In genomic region chr9:89603629-89604462, GRCh38 we compare ENCODE assay signal across 8 cellular contexts. TPM values are rescaled to one million over a fixed set of nuclear protein-coding genes. Genes with fewer than 3 reads are reported as not detected.
DNase-seq lines count a peak whose midpoint lies in the region; ATAC-seq, FAIRE-seq and TF ChIP-seq lines count a peak whose summit lies in the region.
"Had no signal": no experiment of that assay in that cellular context is flagged by ENCODE, and none has a peak within 500 bp of the region (broad histone marks: within the 10 kb centered on the region; RNA-seq: fewer than 3 reads in every experiment).

No MANE protein-coding gene starts in this region.

- peak overlapping the region; percentile 20 for H2AFZ ChIP-seq in endothelial cell of umbilical vein (ENCODE audit: low read depth, low read length)

- peak; percentile 8 for ATAC-seq in stimulated activated naive CD8-positive, alpha-beta T cell treated with anti-CD3 and anti-CD28 coated beads, Interleukin-15, amount 100 ng/mL, for 72 hours
- ATAC-seq in GM21717 (IDR thresholded peaks at IDR 0.05; ENCODE audit: unreplicated experiment): no peak

- H3K27me3 Mint-ChIP-seq in activated CD4-positive, alpha-beta memory T cell treated with anti-CD3 and anti-CD28 coated beads for 36 hours: no peaks in the 10 kb centered on the region
- H3K27me3 Mint-ChIP-seq in stimulated activated naive CD8-positive, alpha-beta T cell treated with anti-CD3 and anti-CD28 coated beads, Interleukin-15, amount 100 ng/mL, for 72 hours: peaks cover 17% of the 10 kb centered on the region

- peaks cover 34% of the 10 kb centered on the region for H3K4me1 ChIP-seq in endothelial cell of umbilical vein (ENCODE audit: control insufficient read depth, extremely low read depth, insufficient read depth, low read length)

- H3K9me3 Mint-ChIP-seq in activated CD4-positive, alpha-beta memory T cell treated with anti-CD3 and anti-CD28 coated beads for 36 hours: no peaks in the 10 kb centered on the region
- H3K9me3 Mint-ChIP-seq in stimulated activated naive CD8-positive, alpha-beta T cell treated with anti-CD3 and anti-CD28 coated beads, Interleukin-15, amount 100 ng/mL, for 72 hours: no peaks in the 10 kb centered on the region

- DNase-seq in GM18507 (ENCODE audit: extremely low spot score, insufficient read length, low read depth): no peak
- DNase-seq in NCI-H2171 treated with DMSO at 0.1 percent for 48 hours (lab: John Stamatoyannopoulos, UW): peak; percentile 89
- peak; percentile 65 for DNase-seq in activated CD4-positive, alpha-beta memory T cell treated with anti-CD3 and anti-CD28 coated beads for 36 hours
- DNase-seq in endothelial cell of umbilical vein (ENCODE audit: low read depth, low spot score): peak; percentile 32
- peak; percentile 70 for DNase-seq in midbrain (lab: John Stamatoyannopoulos, UW)
- DNase-seq in stimulated activated naive CD8-positive, alpha-beta T cell treated with anti-CD3 and anti-CD28 coated beads, Interleukin-15, amount 100 ng/mL, for 72 hours: peak; percentile 50 to 57

- peak overlapping the region; percentile 56 for H3K4me2 ChIP-seq in endothelial cell of umbilical vein (ENCODE audit: insufficient read depth, low read length)

- H3K36me3 Mint-ChIP-seq in activated CD4-positive, alpha-beta memory T cell treated with anti-CD3 and anti-CD28 coated beads for 36 hours: peaks cover 3% of the 10 kb centered on the region

- CTCF ChIA-PET in activated CD4-positive, alpha-beta memory T cell treated with anti-CD3 and anti-CD28 coated beads for 36 hours (lab: Charles Lee): interaction anchor here (0.6 to 6.2 kb wide), 30 partner anchors 9 to 1044 kb away, joined by 3 to 258 read pairs (median 5); no protein-coding TSS in a partner anchor
- CTCF ChIA-PET in endothelial cell of umbilical vein (lab: Charles Lee): interaction anchor here (0.6 to 8.1 kb wide), 32 partner anchors 9 to 1268 kb away, joined by 3 to 373 read pairs (median 6); no protein-coding TSS in a partner anchor

- no peak overlapping the region for H3K9ac ChIP-seq in endothelial cell of umbilical vein (replicated peaks; ENCODE audit: extremely low read depth, insufficient read depth, low read length)

- TF ChIP-seq POLR2A in endothelial cell of umbilical vein (IDR thresholded peaks at IDR 0.05; ENCODE audit: low read depth, low read length): no peak

- dilution Hi-C loops in endothelial cell of umbilical vein (cut with MboI; ENCODE audit: extremely low pct_ligation_motif_present, low sequenced_read_pairs): no loop called here

- H3K4me1 Mint-ChIP-seq in activated CD4-positive, alpha-beta memory T cell treated with anti-CD3 and anti-CD28 coated beads for 36 hours (ENCODE audit: low read depth): peaks cover 28% of the 10 kb centered on the region
- H3K4me1 Mint-ChIP-seq in stimulated activated naive CD8-positive, alpha-beta T cell treated with anti-CD3 and anti-CD28 coated beads, Interleukin-15, amount 100 ng/mL, for 72 hours: peaks cover 44% of the 10 kb centered on the region

- intact Hi-C loops in activated CD4-positive, alpha-beta memory T cell treated with anti-CD3 and anti-CD28 coated beads for 36 hours (cut with micrococcal nuclease): loop anchor here (1.0 to 10.0 kb wide), 10 partner anchors 97 to 1153 kb away; no protein-coding TSS in a partner anchor
- intact Hi-C loops in endothelial cell of umbilical vein (cut with micrococcal nuclease): loop anchor here (1.0 to 2.0 kb wide), 7 partner anchors 59 to 1267 kb away; no protein-coding TSS in a partner anchor

- no peaks in the 10 kb centered on the region for H4K20me1 ChIP-seq in endothelial cell of umbilical vein (replicated peaks; ENCODE audit: control insufficient read depth, extremely low read depth, insufficient read depth, low read length)

- no peak overlapping the region for H3K27ac ChIP-seq in endothelial cell of umbilical vein (ENCODE audit: insufficient read depth, low read depth, low read length)

- BruUV-seq in endothelial cell of umbilical vein (replicated peaks; lab: Mats Ljungman, UMichigan): no TSS peak

- H3K36me3 ChIP-seq in endothelial cell of umbilical vein (ENCODE audit: control insufficient read depth in 2 of 2, extremely low read depth in 1 of 2, insufficient read depth in 2 of 2, low read length in 2 of 2): no peaks in the 10 kb centered on the region

- H3K79me2 ChIP-seq in endothelial cell of umbilical vein (ENCODE audit: control insufficient read depth, insufficient read depth, low read length): no peaks in the 10 kb centered on the region

- H3K27ac Mint-ChIP-seq in activated CD4-positive, alpha-beta memory T cell treated with anti-CD3 and anti-CD28 coated beads for 36 hours: no peak overlapping the region
- no peak overlapping the region for H3K27ac Mint-ChIP-seq in stimulated activated naive CD8-positive, alpha-beta T cell treated with anti-CD3 and anti-CD28 coated beads, Interleukin-15, amount 100 ng/mL, for 72 hours

- peak; percentile 48 for FAIRE-seq in GM18507 (lab: Jason Lieb, UNC)
- FAIRE-seq in endothelial cell of umbilical vein (lab: Jason Lieb, UNC): peak; percentile 54
- FAIRE-seq: colon had no signal

- peaks cover 9 to 14% of the 10 kb centered on the region in 2 experiments for H3K27me3 ChIP-seq in endothelial cell of umbilical vein (ENCODE audit: control insufficient read depth in 2 of 2, insufficient read depth in 2 of 2, low read length in 2 of 2)

- H3K9me1 ChIP-seq in endothelial cell of umbilical vein (replicated peaks; ENCODE audit: control insufficient read depth, extremely low read depth, insufficient read depth, low read length): no peaks in the 10 kb centered on the region

- TF ChIP-seq CTCF in endothelial cell of umbilical vein (IDR thresholded peaks at IDR 0.05; ENCODE audit: extremely low read depth in 1 of 2, insufficient read depth in 1 of 2, low read depth in 1 of 2, low read length in 2 of 2): peak in 1 of 2 donors; percentile 32

- POLR2A ChIA-PET in activated CD4-positive, alpha-beta memory T cell treated with anti-CD3 and anti-CD28 coated beads for 36 hours (lab: Charles Lee): interaction anchor here (0.7 to 1.2 kb wide), 6 partner anchors 97 to 496 kb away, joined by 3 to 6 read pairs (median 5); no protein-coding TSS in a partner anchor
- POLR2A ChIA-PET in endothelial cell of umbilical vein (lab: Charles Lee): no interaction called here

- peak overlapping the region in 1 of 3 experiments; percentile 12 for H3K4me3 ChIP-seq in endothelial cell of umbilical vein (replicated peaks in 1 of 3; ENCODE audit: insufficient read depth in 1 of 3, low read depth in 1 of 3, low read length in 3 of 3)

- H3K9me3 ChIP-seq in endothelial cell of umbilical vein (replicated peaks; ENCODE audit: control insufficient read depth, insufficient read depth, low read length): no peaks in the 10 kb centered on the region

- H3K4me3 Mint-ChIP-seq in activated CD4-positive, alpha-beta memory T cell treated with anti-CD3 and anti-CD28 coated beads for 36 hours: peak overlapping the region; percentile 82
- peak overlapping the region; percentile 90 to 91 for H3K4me3 Mint-ChIP-seq in stimulated activated naive CD8-positive, alpha-beta T cell treated with anti-CD3 and anti-CD28 coated beads, Interleukin-15, amount 100 ng/mL, for 72 hours

TF ChIP-seq in endothelial cell of umbilical vein, 7 proteins besides CTCF, POLR2A, EP300 and RAD21:
- TF ChIP-seq EZH2 (IDR thresholded peaks at IDR 0.05; ENCODE audit: borderline replicate concordance, low read depth, low read length, severe bottlenecking) (peak; percentile 60), GATA2 (IDR thresholded peaks at IDR 0.05; ENCODE audit: insufficient read depth, insufficient read length, low read depth, low read length) (no peak)

RNA-seq across cellular contexts. Expression of gene GADD45G, which starts 1.0 kb away (rescaled TPM):
- total RNA-seq in activated CD4-positive, alpha-beta memory T cell treated with anti-CD3 and anti-CD28 coated beads for 36 hours: 1 to 10 TPM; 5.1 to 5.7 TPM
- 0.64 and 1.0 TPM in 2 replicates for total RNA-seq in endothelial cell of umbilical vein
- 0.44 and 0.46 TPM in 2 replicates for polyA plus RNA-seq in endothelial cell of umbilical vein
- 0.22 and 0.28 TPM in 2 replicates for polyA plus RNA-seq in endothelial cell of umbilical vein (2011; cell fraction: cytosol; rRNA removed)
- 0.14 and 0.37 TPM in 2 replicates for polyA plus RNA-seq in endothelial cell of umbilical vein (2011; cell fraction: nucleus; rRNA removed)
- polyA plus RNA-seq in endothelial cell of umbilical vein (2012): 0.27 TPM in 2 replicates
- polyA minus RNA-seq in endothelial cell of umbilical vein: not detected in 2 replicates
- polyA minus RNA-seq in endothelial cell of umbilical vein (2011; cell fraction: cytosol; rRNA and poly(A)+ RNA removed): not detected
- 0.48 TPM in 1 of 2 replicates, not detected in the other for polyA minus RNA-seq in endothelial cell of umbilical vein (2011; cell fraction: nucleus; rRNA and poly(A)+ RNA removed)
